In genomic region chr18:64810354-64810753, GRCh38 we compare ENCODE assay signal across 32 cellular contexts.
"Had no signal": no experiment of that assay in that cellular context is flagged by ENCODE, and none has a peak within 500 bp of the region (broad histone marks: within the 10 kb centered on the region; RNA-seq: fewer than 3 reads in every experiment).

No MANE protein-coding gene starts in this region.

- DNase-seq: Karpas-422, Kasumi-1, MM.1S, MV-4-11, NCI-H1048, NCI-H1092, NCI-H1092 treated with DMSO at 0.1 percent for 48 hours, NCI-H1105, NCI-H1105 treated with DMSO at 0.1 percent for 48 hours, NCI-H1417, NCI-H1417 treated with DMSO at 0.1 percent for 48 hours, NCI-H1436, NCI-H1436 treated with DMSO at 0.1 percent for 48 hours, NCI-H146, NCI-H1694, NCI-H1694 treated with DMSO at 0.1 percent for 48 hours, NCI-H187, NCI-H187 treated with DMSO at 0.1 percent for 48 hours, NCI-H1930, NCI-H2029, NCI-H2029 treated with DMSO at 0.1 percent for 48 hours, NCI-H2081, NCI-H2081 treated with DMSO at 0.1 percent for 48 hours, NCI-H2107, NCI-H2171, NCI-H2227 treated with DMSO at 0.1 percent for 48 hours, NCI-H226, NCI-H345, NCI-H446 treated with DMSO at 0.1 percent for 48 hours, NCI-H510A, NCI-H510A treated with DMSO at 0.1 percent for 48 hours, NCI-H524 had no signal
